Comparison of ENCODE assay signal across 1 cellular context in genomic region chr1:211589782-211590721, GRCh38.
TF ChIP-seq lines count a peak whose summit lies in the region.

No MANE protein-coding gene starts in this region.

TF ChIP-seq in K562, 482 proteins besides CTCF, POLR2A, EP300 and RAD21 (continued from another document):
- TF ChIP-seq USF1 (CRISPR knock-in tag; IDR thresholded peaks at IDR 0.05) (peak; percentile 21; the same call in 1 of the 2 replicates), BCL6 (CRISPR knock-in tag; IDR thresholded peaks at IDR 0.05) (no peak), CXXC5 (CRISPR knock-in tag; IDR thresholded peaks at IDR 0.05) (0 out of 2 replicates have a peak, but pooled peaks have one; percentile 12), STAT6 (CRISPR knock-in tag; IDR thresholded peaks at IDR 0.05) (no peak), ZNF655 (CRISPR knock-in tag; IDR thresholded peaks at IDR 0.05) (no peak), GABPA (tag; conservative IDR thresholded peaks at IDR 0.05; ENCODE audit: low read depth) (peak; percentile 56; the same call in 1 of the 2 replicates), BDP1 (IDR thresholded peaks at IDR 0.05; ENCODE audit: insufficient read depth, insufficient read length) (no peak), GABPB2 (CRISPR knock-in tag; conservative IDR thresholded peaks at IDR 0.05) (no peak), TCF15 (CRISPR knock-in tag; IDR thresholded peaks at IDR 0.05) (no peak), RNF2 (IDR thresholded peaks at IDR 0.05) (no peak), YBX1 (IDR thresholded peaks at IDR 0.05) (no peak), IRF9 (tag; IDR thresholded peaks at IDR 0.05) (0 out of 2 replicates have a peak, but pooled peaks have one; percentile 37), ELK1 (CRISPR knock-in tag; IDR thresholded peaks at IDR 0.05) (no peak), MAZ (CRISPR knock-in tag; conservative IDR thresholded peaks at IDR 0.05 in 1 of 2, IDR thresholded peaks at IDR 0.05 in 1 of 2) (no peak), RCOR1 (IDR thresholded peaks at IDR 0.05; ENCODE audit: borderline replicate concordance in 1 of 2, low read depth in 2 of 2, low read length in 2 of 2) (0 out of 4 replicates have a peak, but pooled peaks of 1 of the 2 experiments have one; percentile 42)
TF ChIP-seq in K562: peak in this region for 34.
